11 cellular contexts compared by ENCODE assay signal in genomic region chr1:204491653-204492052, GRCh38. TPM values are rescaled to one million over a fixed set of nuclear protein-coding genes. Genes with fewer than 3 reads are reported as not detected.
DNase-seq lines count a peak whose midpoint lies in the region; ATAC-seq and TF ChIP-seq lines count a peak whose summit lies in the region.
"Had no signal": no experiment of that assay in that cellular context is flagged by ENCODE, and none has a peak within 500 bp of the region (broad histone marks: within the 10 kb centered on the region; RNA-seq: fewer than 3 reads in every experiment).

No MANE protein-coding gene starts in this region.

- no peak overlapping the region for H3K4me3 Mint-ChIP-seq in MCF 10A (ENCODE audit: unreplicated experiment)

- no peaks in the 10 kb centered on the region for H3K9me3 ChIP-seq in breast epithelium
- H3K9me3 ChIP-seq in ascending aorta = no peaks in the 10 kb centered on the region
- H3K9me3 ChIP-seq in mucosa of stomach (ENCODE audit: control insufficient read depth, low read length) = no peaks in the 10 kb centered on the region
- no peaks in the 10 kb centered on the region for H3K9me3 ChIP-seq in tibial artery

- H3K27ac ChIP-seq in breast epithelium (peak overlapping the region; percentile 86 to 93), ascending aorta (peak overlapping the region; percentile 84 to 90), tibial artery (peak overlapping the region; percentile 91)

- H3K4me1 Mint-ChIP-seq in MCF 10A (ENCODE audit: insufficient read depth, unreplicated experiment) = peaks cover 26% of the 10 kb centered on the region

- no peak overlapping the region for H3K27ac Mint-ChIP-seq in MCF 10A (ENCODE audit: low read depth, unreplicated experiment)

- H3K9me3 Mint-ChIP-seq in MCF 10A (ENCODE audit: unreplicated experiment) = no peaks in the 10 kb centered on the region

- no peaks in the 10 kb centered on the region for H3K36me3 ChIP-seq in breast epithelium
- no peaks in the 10 kb centered on the region for H3K36me3 ChIP-seq in ascending aorta
- H3K36me3 ChIP-seq in mucosa of stomach (ENCODE audit: control insufficient read depth, insufficient read depth, low read length) = peaks cover 3% of the 10 kb centered on the region
- H3K36me3 ChIP-seq in tibial artery = no peaks in the 10 kb centered on the region

- TF ChIP-seq CTCF in breast epithelium (IDR thresholded peaks at IDR 0.05) = no peak
- no peak for TF ChIP-seq CTCF in MCF 10A (IDR thresholded peaks at IDR 0.05; ENCODE audit: unreplicated experiment)
- no peak for TF ChIP-seq CTCF in ascending aorta (IDR thresholded peaks at IDR 0.05)
- no peak for TF ChIP-seq CTCF in tibial artery (IDR thresholded peaks at IDR 0.05)

- peak overlapping the region; percentile 89 for H3K9ac ChIP-seq in mucosa of stomach (ENCODE audit: low read length)

- H3K27me3 ChIP-seq in breast epithelium (no peaks in the 10 kb centered on the region), ascending aorta (no peaks in the 10 kb centered on the region), mucosa of stomach (ENCODE audit: control insufficient read depth, insufficient read depth, low read length) (no peaks in the 10 kb centered on the region), tibial artery (no peaks in the 10 kb centered on the region)

- no peak for DNase-seq in breast epithelium (ENCODE audit: low spot score in 2 of 2)
- DNase-seq in MCF 10A (ENCODE audit: unreplicated experiment) = no peak
- DNase-seq in ascending aorta (ENCODE audit: low spot score in 2 of 2) = no peak
- no peak for DNase-seq in tibial artery
- DNase-seq in 8988T = no peak
- DNase-seq: NCI-H1105, NCI-H446 treated with DMSO at 0.1 percent for 48 hours had no signal

- H3K36me3 Mint-ChIP-seq in MCF 10A (ENCODE audit: insufficient read depth, unreplicated experiment) = no peaks in the 10 kb centered on the region

- peaks cover 40% of the 10 kb centered on the region for H3K27me3 Mint-ChIP-seq in MCF 10A (ENCODE audit: insufficient read depth, unreplicated experiment)

- no peak for TF ChIP-seq POLR2A in breast epithelium (IDR thresholded peaks at IDR 0.05)

- H3K4me3 ChIP-seq in breast epithelium (peak overlapping the region in 1 of 3 donors; percentile 3), ascending aorta (peak overlapping the region in 1 of 2 donors; percentile 12), mucosa of stomach (ENCODE audit: low read length) (no peak overlapping the region), tibial artery (no peak overlapping the region)

- intact Hi-C loops in breast epithelium (cut with DNase I; ENCODE audit: low total_unique reads) (loop anchor here (5.0 kb wide), 1 partner anchor 59 kb away; no protein-coding TSS in a partner anchor), MCF 10A (cut with micrococcal nuclease) (no loop called here), ascending aorta (cut with DNase I) (no loop called here), tibial artery (cut with DNase I; ENCODE audit: low total_unique reads) (no loop called here)

- H3K4me1 ChIP-seq in breast epithelium = peaks cover 7 to 12% of the 10 kb centered on the region in 2 donors
- peaks cover 4 to 24% of the 10 kb centered on the region in 2 donors for H3K4me1 ChIP-seq in ascending aorta
- H3K4me1 ChIP-seq in mucosa of stomach (ENCODE audit: control insufficient read depth, insufficient read depth, low read length) = peaks cover 31% of the 10 kb centered on the region
- H3K4me1 ChIP-seq in tibial artery = peaks cover 0 to 36% (median 17%) of the 10 kb centered on the region in 4 donors

- ATAC-seq in HG03520 (IDR thresholded peaks at IDR 0.05; ENCODE audit: unreplicated experiment) (no peak), GM21367 (IDR thresholded peaks at IDR 0.05; ENCODE audit: unreplicated experiment) (no peak)
- ATAC-seq: esophagus mucosa had no signal

- POLR2A ChIA-PET in MCF 10A (lab: Yijun Ruan, JAX) = interaction anchor here (1.3 to 11.8 kb wide), 7 partner anchors 16 to 83 kb away, joined by 5 to 253 read pairs (median 82); partner anchors contain the start of gene PPP1R15B

- no TSS peak for BruUV-seq in MCF 10A (replicated peaks; lab: Mats Ljungman, UMichigan)

- CTCF ChIA-PET in MCF 10A (lab: Yijun Ruan, JAX) = interaction anchor here (0.7 to 20.9 kb wide), 6 partner anchors 13 to 1002 kb away, joined by 5 to 1125 read pairs (median 33); no protein-coding TSS in a partner anchor

RNA-seq across cellular contexts. Expression of gene PIK3C2B, which starts 3.0 kb away (rescaled TPM):
- total RNA-seq in breast epithelium (10 to 100 TPM; 17.6 to 31.5 (median 24.9) TPM), MCF 10A (2022) (3.4 and 4.4 TPM in 2 replicates), ascending aorta (129 TPM)

RNA-seq across cellular contexts. Expression of gene MDM4, which starts 24.6 kb away (rescaled TPM):
- total RNA-seq in breast epithelium = 100 to 1,000 TPM in 2 of 3 donors, 10 to 100 TPM in 1; 63.5 to 128 (median 103) TPM
- total RNA-seq in MCF 10A (2022) = 162 and 174 TPM in 2 replicates
- 9.9 TPM for total RNA-seq in ascending aorta
